Comparison of ENCODE assay signal across 17 cellular contexts in genomic region chr5:132008961-132009680, GRCh38. TPM values are rescaled to one million over a fixed set of nuclear protein-coding genes. Genes with fewer than 3 reads are reported as not detected.
DNase-seq lines count a peak whose midpoint lies in the region; ATAC-seq, FAIRE-seq and TF ChIP-seq lines count a peak whose summit lies in the region.
"Had no signal": no experiment of that assay in that cellular context is flagged by ENCODE, and none has a peak within 500 bp of the region (broad histone marks: within the 10 kb centered on the region; RNA-seq: fewer than 3 reads in every experiment).

No MANE protein-coding gene starts in this region.

- no peak overlapping the region for H3K4me2 ChIP-seq in K562 (ENCODE audit: insufficient read depth, low read length)

- POLR2A ChIA-PET in HEK293 (lab: Yijun Ruan, JAX) (no interaction called here), K562 (lab: Yijun Ruan, JAX) (interaction anchor here (0.5 to 1.3 kb wide), 6 partner anchors 10 to 445 kb away, joined by 3 to 5 read pairs (median 3); partner anchors contain the start of gene FNIP1)

- H3K79me2 ChIP-seq in K562 (ENCODE audit: control insufficient read depth, insufficient read depth, low read length) = no peaks in the 10 kb centered on the region

- WGBS in K562 (ENCODE audit: insufficient coverage, low coverage, missing lambda C conversion rate) = 28% methylated on average over 5 of the region's 5 CpGs

- H3K36me3 Mint-ChIP-seq in neural crest cell (ENCODE audit: low read depth) = no peaks in the 10 kb centered on the region
- H3K36me3 Mint-ChIP-seq: activated naive CD4-positive, alpha-beta T cell treated with anti-CD3 and anti-CD28 coated beads, Interleukin-2, amount 50 U/mL, for 72 hours; naive thymus-derived CD8-positive, alpha-beta T cell had no signal

- no peak overlapping the region for H3K27ac Mint-ChIP-seq in neural crest cell (ENCODE audit: unreplicated experiment)
- H3K27ac Mint-ChIP-seq: activated naive CD4-positive, alpha-beta T cell treated with anti-CD3 and anti-CD28 coated beads, Interleukin-2, amount 50 U/mL, for 72 hours had no signal

- TF ChIP-seq POLR2A in K562 (conservative IDR thresholded peaks at IDR 0.05) = no peak

- in situ Hi-C loops in K562 (cut with MboI) = loop anchor here (25.0 kb wide), 1 partner anchor 572 kb away; no protein-coding TSS in a partner anchor

- no peaks in the 10 kb centered on the region for H3K9me3 Mint-ChIP-seq in neural crest cell
- H3K9me3 Mint-ChIP-seq: activated naive CD4-positive, alpha-beta T cell treated with anti-CD3 and anti-CD28 coated beads, Interleukin-2, amount 50 U/mL, for 72 hours; naive thymus-derived CD8-positive, alpha-beta T cell had no signal

- TF ChIP-seq CTCF in HEK293 (tag by site-specific recombination; IDR thresholded peaks at IDR 0.05) = no peak
- TF ChIP-seq CTCF in K562 (IDR thresholded peaks at IDR 0.05 in 2 of 3, conservative IDR thresholded peaks at IDR 0.05 in 1 of 3; ENCODE audit: insufficient read depth in 2 of 3, low read depth in 1 of 3, low read length in 3 of 3) = no peak
- no peak for TF ChIP-seq CTCF in neural crest cell (conservative IDR thresholded peaks at IDR 0.05)

- H4K20me1 ChIP-seq in K562 (replicated peaks; ENCODE audit: control insufficient read depth, insufficient read depth, low read length) = peaks cover 15% of the 10 kb centered on the region; the same call in 1 of the 2 replicates

- no peak for TF ChIP-seq EP300 in K562 (IDR thresholded peaks at IDR 0.05; ENCODE audit: low read length)

- no peak overlapping the region for H2AFZ ChIP-seq in K562 (ENCODE audit: low read depth, low read length)

- H3K36me3 ChIP-seq in HEK293 (ENCODE audit: control insufficient read depth in 2 of 2, insufficient read depth in 1 of 2, low read length in 2 of 2) = no peaks in the 10 kb centered on the region
- no peaks in the 10 kb centered on the region for H3K36me3 ChIP-seq in K562 (ENCODE audit: control insufficient read depth, insufficient read depth, low read length)
- H3K36me3 ChIP-seq: MG63 had no signal

- no peak overlapping the region for H3K9ac ChIP-seq in K562 (ENCODE audit: insufficient read depth in 1 of 2, low read depth in 2 of 2, low read length in 2 of 2)

- H3K27me3 Mint-ChIP-seq in neural crest cell (ENCODE audit: low read depth) = peaks cover 58% of the 10 kb centered on the region

- peak; percentile 13 for DNase-seq in NCI-H345 (lab: John Stamatoyannopoulos, UW)
- DNase-seq in NCI-H345 treated with DMSO at 0.1 percent for 48 hours (lab: John Stamatoyannopoulos, UW; ENCODE audit: unreplicated experiment) = no peak
- peak; percentile 42 to 69 (median 55) for DNase-seq in K562 (ENCODE audit: extremely low read depth in 1 of 4, low spot score in 3 of 4)
- DNase-seq in neural crest cell (ENCODE audit: low read depth, low spot score) = no peak
- no peak for DNase-seq in AG20443 (ENCODE audit: low spot score)
- DNase-seq in germinal center (ENCODE audit: low spot score) = no peak
- DNase-seq in HK-2 (ENCODE audit: unreplicated experiment) = no peak
- DNase-seq: dermis blood vessel endothelial cell, MG63, NCI-H526 treated with DMSO at 0.1 percent for 48 hours had no signal

- no peaks in the 10 kb centered on the region for H3K9me3 ChIP-seq in HEK293 (ENCODE audit: control insufficient read depth, insufficient read depth, low read depth, low read length)
- no peaks in the 10 kb centered on the region for H3K9me3 ChIP-seq in K562 (replicated peaks; ENCODE audit: control insufficient read depth, insufficient read depth, low read depth, low read length)
- H3K9me3 ChIP-seq: MG63 had no signal

- peaks cover 0 to 17% of the 10 kb centered on the region in 2 experiments; a peak in 3 of 5 replicates for H3K27me3 ChIP-seq in K562 (ENCODE audit: control insufficient read depth in 2 of 2, insufficient read depth in 2 of 2, low read length in 2 of 2)

- H3K4me1 Mint-ChIP-seq in neural crest cell = peaks cover 11% of the 10 kb centered on the region

- ATAC-seq in K562 = peak; percentile 46
- ATAC-seq: activated CD4-positive, CD25-positive, alpha-beta regulatory T cell treated with anti-CD3 and anti-CD28 coated beads, Interleukin-2, amount 50 U/mL, for 24 hours; activated naive CD4-positive, alpha-beta T cell treated with anti-CD3 and anti-CD28 coated beads, Interleukin-2, amount 50 U/mL, for 72 hours; naive thymus-derived CD8-positive, alpha-beta T cell had no signal

- no TSS peak for BruUV-seq in K562 (replicated peaks; lab: Mats Ljungman, UMichigan)

- CTCF ChIA-PET in HEK293 (lab: Yijun Ruan, JAX) (interaction anchor here (0.6 to 6.8 kb wide), 12 partner anchors 9 to 587 kb away, joined by 3 to 129 read pairs (median 4); no protein-coding TSS in a partner anchor), K562 (lab: Yijun Ruan, JAX; ENCODE audit: low intra/inter-chr PET ratio) (interaction anchor here (1.7 kb wide), 1 partner anchor 584 kb away, joined by 4 read pairs; no protein-coding TSS in a partner anchor)

- peak overlapping the region; percentile 24 for H3K4me3 Mint-ChIP-seq in neural crest cell

- peak; percentile 67 for FAIRE-seq in K562 (lab: Jason Lieb, UNC)

- TF ChIP-seq RAD21 in K562 (CRISPR knock-in tag; conservative IDR thresholded peaks at IDR 0.05 in 1 of 2, IDR thresholded peaks at IDR 0.05 in 1 of 2) = no peak

- intact Hi-C loops in K562 (cut with micrococcal nuclease) = loop anchor here (1.0 to 10.0 kb wide), 6 partner anchors 54 to 587 kb away; no protein-coding TSS in a partner anchor

- no peaks in the 10 kb centered on the region; the same call in 1 of the 2 replicates for H3K4me1 ChIP-seq in HEK293 (ENCODE audit: control insufficient read depth, insufficient read depth, low read length)
- H3K4me1 ChIP-seq in K562 (replicated peaks in 1 of 2; ENCODE audit: control insufficient read depth in 2 of 2, insufficient read depth in 2 of 2, low read length in 2 of 2) = peaks cover 8 to 14% of the 10 kb centered on the region in 2 experiments; a peak in 4 of 5 replicates

- H3K27ac ChIP-seq in HEK293 (ENCODE audit: extremely low read depth, low read depth, low read length) (no peak overlapping the region), K562 (ENCODE audit: extremely low read depth, low read depth, low read length) (no peak overlapping the region)
- H3K27ac ChIP-seq: skin epidermis had no signal

- H3K9me1 ChIP-seq in K562 (ENCODE audit: control insufficient read depth, insufficient read depth, low read length) = no peaks in the 10 kb centered on the region

- H3K4me3 ChIP-seq in HEK293 (ENCODE audit: low read depth, low read length) (no peak overlapping the region), K562 (no peak overlapping the region)
- H3K4me3 ChIP-seq: MG63, skin epidermis had no signal

TF ChIP-seq in HEK293, 187 proteins besides CTCF, POLR2A, EP300 and RAD21 (continues in another document):
- TF ChIP-seq GLIS1 (tag by site-specific recombination; IDR thresholded peaks at IDR 0.05) = peak; percentile 13; the same call in 1 of the 2 replicates

TF ChIP-seq in K562, 482 proteins besides CTCF, POLR2A, EP300 and RAD21 (continues in another document):
- no peak for TF ChIP-seq GATAD2A (IDR thresholded peaks at IDR 0.05)
- no peak for TF ChIP-seq ZC3H8 (IDR thresholded peaks at IDR 0.05)

RNA-seq across cellular contexts. Expression of gene ACSL6, which starts 2.3 kb away (rescaled TPM):
- total RNA-seq in K562 (2011; cell fraction: chromatin; rRNA removed; ENCODE audit: low replicate concordance) = 3.9 and 10.0 TPM in 2 replicates
- 3.8 and 4.5 TPM in 2 replicates for total RNA-seq in K562 (2011; cell fraction: nucleolus; rRNA removed)
- 5.1 and 6.0 TPM in 2 replicates for total RNA-seq in K562 (2011; cell fraction: nucleoplasm; rRNA removed)
- total RNA-seq in K562 (2014; rRNA removed) (0.50 and 0.73 TPM in 2 replicates), K562 (2014; rRNA removed; fragmentation: Illumina TruSeq; extraction: Trizol) (0.62 and 1.0 TPM in 2 replicates), K562 (2015; rRNA removed; fragmentation: Illumina TruSeq; extraction: Trizol) (0.60 and 0.69 TPM in 2 replicates), K562 (2021) (1.5 and 1.6 TPM in 2 replicates), neural crest cell (0.84 and 1.7 TPM in 2 replicates)
- polyA plus RNA-seq in K562 (2011; rRNA removed) (1.0 and 1.2 TPM in 2 replicates), K562 (2014; fragmentation: Illumina TruSeq; extraction: Trizol) (0.82 and 1.00 TPM in 2 replicates), K562 (2014; fragmentation: Nextera tagmentation; extraction: Ambion mirVana) (under 1 TPM; 0.62 to 0.75 TPM), K562 (2014; rRNA removed) (0.62 and 0.69 TPM in 2 replicates)
- 0.47 and 0.69 TPM in 2 replicates for polyA plus RNA-seq in K562 (2011; cell fraction: cytosol; rRNA removed)
- 4.9 and 7.1 TPM in 2 replicates for polyA plus RNA-seq in K562 (2011; cell fraction: nucleus; rRNA removed)
- 0.65 and 1.1 TPM in 2 replicates for polyA plus RNA-seq in K562 (2012)
- polyA minus RNA-seq in K562 (2011; rRNA and poly(A)+ RNA removed) = 0.45 and 0.95 TPM in 2 replicates
- polyA minus RNA-seq in K562 (2011; cell fraction: cytosol; rRNA and poly(A)+ RNA removed) = 0.95 TPM in 1 of 2 replicates, not detected in the other
- polyA minus RNA-seq in K562 (2011; cell fraction: nucleus; rRNA and poly(A)+ RNA removed) = 1.9 and 2.3 TPM in 2 replicates

RNA-seq across cellular contexts. Expression of gene IL3, which starts 51.3 kb away (rescaled TPM):
- not detected in 2 replicates for total RNA-seq in K562 (2011; cell fraction: chromatin; rRNA removed; ENCODE audit: low replicate concordance)
- total RNA-seq in K562 (2011; cell fraction: nucleolus; rRNA removed) = not detected in 2 replicates
- total RNA-seq in K562 (2011; cell fraction: nucleoplasm; rRNA removed) = not detected in 2 replicates
- not detected in 2 replicates for total RNA-seq in K562 (2014; rRNA removed)
- not detected in 2 replicates for total RNA-seq in K562 (2014; rRNA removed; fragmentation: Illumina TruSeq; extraction: Trizol)
- total RNA-seq in K562 (2015; rRNA removed; fragmentation: Illumina TruSeq; extraction: Trizol) = not detected in 2 replicates
- total RNA-seq in K562 (2021) = not detected in 2 replicates
- polyA plus RNA-seq in K562 (2011; rRNA removed) = not detected in 2 replicates
- polyA plus RNA-seq in K562 (2011; cell fraction: cytosol; rRNA removed) = not detected in 2 replicates
- not detected in 2 replicates for polyA plus RNA-seq in K562 (2011; cell fraction: nucleus; rRNA removed)
- 0.08 and 0.12 TPM in 2 replicates for polyA plus RNA-seq in K562 (2012)
- polyA plus RNA-seq in K562 (2014; fragmentation: Illumina TruSeq; extraction: Trizol) = not detected in 2 replicates
- polyA plus RNA-seq in K562 (2014; fragmentation: Nextera tagmentation; extraction: Ambion mirVana) = not detected
- polyA plus RNA-seq in K562 (2014; rRNA removed) = not detected in 2 replicates
- not detected in 2 replicates for polyA minus RNA-seq in K562 (2011; rRNA and poly(A)+ RNA removed)
- polyA minus RNA-seq in K562 (2011; cell fraction: cytosol; rRNA and poly(A)+ RNA removed) = not detected in 2 replicates
- not detected in 2 replicates for polyA minus RNA-seq in K562 (2011; cell fraction: nucleus; rRNA and poly(A)+ RNA removed)
- total RNA-seq in neural crest cell = not detected in 2 replicates
- total RNA-seq: dermis blood vessel endothelial cell; fibroblast of villous mesenchyme; kidney epithelial cell; naive thymus-derived CD8-positive, alpha-beta T cell had no signal
- polyA plus RNA-seq: naive thymus-derived CD8-positive, alpha-beta T cell had no signal

Comparison
In these comparisons a context has a peak if more than half of its experiments do, and no peak if none do; other contexts are left out.
1. DNase-seq: peak in NCI-H345 (single experiment) and K562 (4 of 4); none in NCI-H345 treated with DMSO at 0.1 percent for 48 hours (single experiment), neural crest cell (single experiment), AG20443 (single experiment), germinal center (single experiment) and HK-2 (single experiment).